ENCODE assay signal across 21 cellular contexts in genomic region chr6:145457556-145457955, GRCh38.
DNase-seq lines count a peak whose midpoint lies in the region; FAIRE-seq and TF ChIP-seq lines count a peak whose summit lies in the region.
"Had no signal": no experiment of that assay in that cellular context is flagged by ENCODE, and none has a peak within 500 bp of the region (broad histone marks: within the 10 kb centered on the region; RNA-seq: fewer than 3 reads in every experiment).

No MANE protein-coding gene starts in this region.

- no peak overlapping the region for H2AK5ac ChIP-seq in trophoblast cell (ENCODE audit: low read length)

- H3K27ac ChIP-seq in astrocyte (ENCODE audit: low read depth, low read length) = no peak overlapping the region
- H3K27ac ChIP-seq in trophoblast cell (ENCODE audit: low read depth, low read length) = no peak overlapping the region
- no peak overlapping the region for H3K27ac ChIP-seq in SK-N-SH (ENCODE audit: low read depth in 2 of 2, low read length in 1 of 2)
- H3K27ac ChIP-seq: 22Rv1; A549; BLaER1 treated with 17β-estradiol and CSF1 and Interleukin-3, amounts not matched to agents 10 nM and 100 nM; C4-2B had no signal

- H3K27me3 Mint-ChIP-seq in astrocyte (ENCODE audit: low read depth, unreplicated experiment) = no peaks in the 10 kb centered on the region
- H3K27me3 Mint-ChIP-seq: B cell; CD4-positive, alpha-beta T cell had no signal

- H3K4me3 ChIP-seq in astrocyte (ENCODE audit: insufficient read depth, low read depth, low read length) (no peak overlapping the region), trophoblast cell (ENCODE audit: low read depth, low read length) (no peak overlapping the region), SK-N-SH (ENCODE audit: low read depth in 2 of 2, low read length in 1 of 2) (no peak overlapping the region)
- H3K4me3 ChIP-seq: A549; BLaER1 treated with 17β-estradiol and CSF1 and Interleukin-3, amounts not matched to agents 10 nM and 100 nM had no signal

- no peaks in the 10 kb centered on the region for H3K36me3 Mint-ChIP-seq in astrocyte (ENCODE audit: low read depth, unreplicated experiment)
- H3K36me3 Mint-ChIP-seq: CD8-positive, alpha-beta T cell had no signal

- H3K36me3 ChIP-seq in astrocyte (ENCODE audit: insufficient read depth, low read length) = no peaks in the 10 kb centered on the region
- no peaks in the 10 kb centered on the region for H3K36me3 ChIP-seq in trophoblast cell (ENCODE audit: control insufficient read depth in 1 of 2, insufficient read depth in 2 of 2, low read length in 2 of 2)
- H3K36me3 ChIP-seq in SK-N-SH (replicated peaks in 1 of 2; ENCODE audit: control insufficient read depth in 1 of 2, insufficient read depth in 2 of 2, low read length in 1 of 2) = no peaks in the 10 kb centered on the region
- H3K36me3 ChIP-seq: BLaER1 treated with 17β-estradiol and CSF1 and Interleukin-3, amounts not matched to agents 10 nM and 100 nM had no signal

- no peaks in the 10 kb centered on the region for H3K4me1 ChIP-seq in astrocyte (ENCODE audit: insufficient read depth, low read length)
- no peaks in the 10 kb centered on the region for H3K4me1 ChIP-seq in trophoblast cell (ENCODE audit: control insufficient read depth in 1 of 2, insufficient read depth in 2 of 2, low read length in 2 of 2)
- H3K4me1 ChIP-seq in SK-N-SH (ENCODE audit: control insufficient read depth in 1 of 2, insufficient read depth in 2 of 2, low read depth in 1 of 2, low read length in 1 of 2) = no peaks in the 10 kb centered on the region; a peak in 2 of 4 replicates
- H3K4me1 ChIP-seq: A549; BLaER1 treated with 17β-estradiol and CSF1 and Interleukin-3, amounts not matched to agents 10 nM and 100 nM; Caco-2 had no signal

- DNase-seq in NCI-H226 (peak; percentile 64), astrocyte (ENCODE audit: low read depth) (peak; percentile 8), trophoblast cell (peak; percentile 2 to 53), SK-N-SH (no peak), hepatic stellate cell (ENCODE audit: low spot score) (no peak)
- DNase-seq: AML-193; Caco-2; Calu3; CD4-positive, alpha-beta T cell; CD8-positive, alpha-beta T cell; DMS79 treated with DMSO at 0.1 percent for 48 hours; GF-D8 had no signal

- no peak overlapping the region for H3K27ac Mint-ChIP-seq in astrocyte (ENCODE audit: unreplicated experiment)
- H3K27ac Mint-ChIP-seq: B cell; CD4-positive, alpha-beta T cell; CD8-positive, alpha-beta T cell had no signal

- H3K9me3 ChIP-seq in astrocyte (ENCODE audit: insufficient read depth, low read depth, low read length) (no peaks in the 10 kb centered on the region), trophoblast cell (ENCODE audit: insufficient read depth, low read depth, low read length) (no peaks in the 10 kb centered on the region), SK-N-SH (no peaks in the 10 kb centered on the region)
- H3K9me3 ChIP-seq: A549; BLaER1 treated with 17β-estradiol and CSF1 and Interleukin-3, amounts not matched to agents 10 nM and 100 nM; Caco-2 had no signal

- no peak for TF ChIP-seq RAD21 in SK-N-SH (IDR thresholded peaks at IDR 0.05; ENCODE audit: low read length)

- H2AFZ ChIP-seq in astrocyte (ENCODE audit: low read depth, low read length) (no peak overlapping the region), trophoblast cell (ENCODE audit: insufficient read depth, low read length, poor library complexity) (no peak overlapping the region), SK-N-SH (ENCODE audit: low read depth) (no peak overlapping the region)

- H3K4me3 Mint-ChIP-seq in astrocyte (ENCODE audit: unreplicated experiment) = no peak overlapping the region
- H3K4me3 Mint-ChIP-seq: B cell; CD4-positive, alpha-beta T cell; CD8-positive, alpha-beta T cell had no signal

- H2BK120ac ChIP-seq in trophoblast cell (ENCODE audit: insufficient read depth, low read length, poor library complexity) = no peak overlapping the region

- no peak for FAIRE-seq in astrocyte (lab: Jason Lieb, UNC)
- FAIRE-seq: A549, D721Med, G401.6, GM12891, GM19239 had no signal

- H4K12ac ChIP-seq in trophoblast cell (ENCODE audit: low read depth, low read length) = no peak overlapping the region

- CTCF ChIA-PET in SK-N-SH (lab: Yijun Ruan, JAX) = no interaction called here

- POLR2A ChIA-PET in SK-N-SH (lab: Yijun Ruan, JAX) = no interaction called here

- H4K20me1 ChIP-seq in astrocyte (ENCODE audit: insufficient read depth, low read length) = no peaks in the 10 kb centered on the region
- no peaks in the 10 kb centered on the region for H4K20me1 ChIP-seq in SK-N-SH (ENCODE audit: insufficient read depth)
- H4K20me1 ChIP-seq: BLaER1 treated with 17β-estradiol and CSF1 and Interleukin-3, amounts not matched to agents 10 nM and 100 nM had no signal

- H3F3A ChIP-seq in SK-N-SH (replicated peaks; ENCODE audit: insufficient read depth) = no peaks in the 10 kb centered on the region

- no peaks in the 10 kb centered on the region for H3K9me3 Mint-ChIP-seq in astrocyte (ENCODE audit: unreplicated experiment)
- H3K9me3 Mint-ChIP-seq: CD4-positive, alpha-beta T cell; CD8-positive, alpha-beta T cell had no signal

- H3K9me2 ChIP-seq in SK-N-SH = no peaks in the 10 kb centered on the region

- no peaks in the 10 kb centered on the region for H3K79me1 ChIP-seq in trophoblast cell (ENCODE audit: low read length)

- H3K9ac ChIP-seq in astrocyte (ENCODE audit: low read length) (no peak overlapping the region), trophoblast cell (ENCODE audit: low read length) (no peak overlapping the region), SK-N-SH (no peak overlapping the region)
- H3K9ac ChIP-seq: BLaER1 treated with 17β-estradiol and CSF1 and Interleukin-3, amounts not matched to agents 10 nM and 100 nM had no signal

- H4K91ac ChIP-seq in trophoblast cell (ENCODE audit: low read depth, low read length) = no peak overlapping the region

- no peak overlapping the region for H3K23ac ChIP-seq in trophoblast cell (ENCODE audit: low read length)

- no peak overlapping the region for H3K18ac ChIP-seq in trophoblast cell (ENCODE audit: low read length)

- H3K27me3 ChIP-seq in astrocyte (ENCODE audit: insufficient read depth, low read length) (no peaks in the 10 kb centered on the region), trophoblast cell (ENCODE audit: insufficient read depth, low read length) (no peaks in the 10 kb centered on the region), SK-N-SH (ENCODE audit: insufficient read depth) (no peaks in the 10 kb centered on the region)
- H3K27me3 ChIP-seq: BLaER1 treated with 17β-estradiol and CSF1 and Interleukin-3, amounts not matched to agents 10 nM and 100 nM had no signal

- H3K4me1 Mint-ChIP-seq in astrocyte (ENCODE audit: low read depth, unreplicated experiment) = no peaks in the 10 kb centered on the region
- H3K4me1 Mint-ChIP-seq: B cell had no signal

- H3K4me2 ChIP-seq in astrocyte (ENCODE audit: low read length) (no peak overlapping the region), trophoblast cell (ENCODE audit: low read length) (no peak overlapping the region), SK-N-SH (no peak overlapping the region)
- H3K4me2 ChIP-seq: A549; BLaER1 treated with 17β-estradiol and CSF1 and Interleukin-3, amounts not matched to agents 10 nM and 100 nM had no signal

- TF ChIP-seq CTCF in astrocyte (IDR thresholded peaks at IDR 0.05; ENCODE audit: insufficient read depth, low read depth, low read length) (no peak), SK-N-SH (IDR thresholded peaks at IDR 0.05) (no peak)

- TF ChIP-seq EP300 in SK-N-SH (IDR thresholded peaks at IDR 0.05; ENCODE audit: borderline replicate concordance in 1 of 2, low read depth in 1 of 2, low read length in 1 of 2) = no peak

- no peak overlapping the region for H4K8ac ChIP-seq in trophoblast cell (ENCODE audit: low read depth, low read length)

- H3K79me2 ChIP-seq in astrocyte (ENCODE audit: insufficient read depth, low read length) (no peaks in the 10 kb centered on the region), trophoblast cell (ENCODE audit: control insufficient read depth, insufficient read depth, low read length, poor library complexity) (no peaks in the 10 kb centered on the region), SK-N-SH (ENCODE audit: insufficient read depth) (no peaks in the 10 kb centered on the region)

- H3K4ac ChIP-seq in trophoblast cell (ENCODE audit: low read depth, low read length) = no peak overlapping the region

- H3K14ac ChIP-seq in trophoblast cell (ENCODE audit: low read length) = no peak overlapping the region

- H2BK5ac ChIP-seq in trophoblast cell (ENCODE audit: low read depth, low read length, poor library complexity) = no peak overlapping the region

- H2BK12ac ChIP-seq in trophoblast cell (ENCODE audit: low read length) = no peak overlapping the region

TF ChIP-seq in SK-N-SH, 30 proteins besides CTCF, POLR2A, EP300 and RAD21:
- TF ChIP-seq USF2 (IDR thresholded peaks at IDR 0.05; ENCODE audit: borderline replicate concordance, low read depth, low read length) (no peak), FOXM1 (IDR thresholded peaks at IDR 0.05; ENCODE audit: low read depth) (no peak), USF1 (IDR thresholded peaks at IDR 0.05; ENCODE audit: borderline replicate concordance, low read depth) (no peak), POLR2AphosphoS5 (IDR thresholded peaks at IDR 0.05; ENCODE audit: low read depth, low read length) (no peak), MXI1 (IDR thresholded peaks at IDR 0.05; ENCODE audit: low read depth, low read length) (no peak)
TF ChIP-seq in SK-N-SH: peak in this region for 0.

Comparison
In these comparisons a context has a peak if more than half of its experiments do, and no peak if none do; other contexts are left out.
1. DNase-seq: peak in NCI-H226 (single experiment), astrocyte (single experiment) and trophoblast cell (2 of 2); none in SK-N-SH (single experiment) and hepatic stellate cell (single experiment).